21 cellular contexts compared by ENCODE assay signal in genomic region chr6:18741741-18742140, GRCh38.
"Had no signal": no experiment of that assay in that cellular context is flagged by ENCODE, and none has a peak within 500 bp of the region (broad histone marks: within the 10 kb centered on the region; RNA-seq: fewer than 3 reads in every experiment).

No MANE protein-coding gene starts in this region.

- FAIRE-seq: pancreas had no signal

- H3K4me3 ChIP-seq: ascending aorta, esophagus squamous epithelium, hepatocyte, left ventricle myocardium inferior, pancreas, psoas muscle, right atrium auricular region, spleen, thyroid gland had no signal

- ATAC-seq: activated naive CD4-positive, alpha-beta T cell treated with anti-CD3 and anti-CD28 coated beads, Interleukin-2, amount 50 U/mL, for 72 hours; natural killer cell treated with Interleukin-12 subunit alpha and Interleukin-12 subunit beta and Interleukin-15 and Interleukin-18, amount 100 ng/mL, for 72 hours; pancreas; psoas muscle; stimulated activated naive CD8-positive, alpha-beta T cell treated with anti-CD3 and anti-CD28 coated beads, Interleukin-15, Interleukin-2, amounts not matched to agents 100 U/mL and 50 U/mL, for 24 hours had no signal

- H3K27ac Mint-ChIP-seq: activated naive CD4-positive, alpha-beta T cell treated with anti-CD3 and anti-CD28 coated beads, Interleukin-2, amount 50 U/mL, for 72 hours; endodermal cell; immature natural killer cell; mesothelial cell of epicardium; natural killer cell treated with Interleukin-12 subunit alpha and Interleukin-12 subunit beta and Interleukin-15 and Interleukin-18, amount 100 ng/mL, for 72 hours had no signal

- H3K27me3 ChIP-seq: ascending aorta, esophagus squamous epithelium, hepatocyte, neutrophil, pancreas, right atrium auricular region, spleen, thyroid gland had no signal

- DNase-seq: activated T-cell treated with anti-CD3 and anti-CD28 coated beads, Interleukin-2, amount 50 U/mL, for 1 hour; cerebellar nuclear complex; cortex of kidney; endodermal cell; esophagus squamous epithelium; immature natural killer cell; left ventricle myocardium inferior; pancreas; psoas muscle; spleen; stimulated activated CD4-positive, alpha-beta T cell treated with anti-CD3 and anti-CD28 coated beads, Interleukin-4, amount 100 ng/mL, for 4 hours; stimulated activated naive CD8-positive, alpha-beta T cell treated with anti-CD3 and anti-CD28 coated beads, Interleukin-15, Interleukin-2, amounts not matched to agents 100 U/mL and 50 U/mL, for 24 hours; T-helper 9 cell; thyroid gland had no signal

- H3K27me3 Mint-ChIP-seq: natural killer cell treated with Interleukin-12 subunit alpha and Interleukin-12 subunit beta and Interleukin-15 and Interleukin-18, amount 100 ng/mL, for 72 hours had no signal

- H3K27ac ChIP-seq: ascending aorta, esophagus squamous epithelium, hepatocyte, left ventricle myocardium inferior, neutrophil, pancreas, psoas muscle, right atrium auricular region, spleen, thyroid gland had no signal

- H2AFZ ChIP-seq: hepatocyte had no signal

- H3K9me3 ChIP-seq: ascending aorta, esophagus squamous epithelium, neutrophil, pancreas, psoas muscle, spleen, thyroid gland had no signal

- H3K4me1 Mint-ChIP-seq: endodermal cell, immature natural killer cell, mesothelial cell of epicardium had no signal

- H3K36me3 Mint-ChIP-seq: activated naive CD4-positive, alpha-beta T cell treated with anti-CD3 and anti-CD28 coated beads, Interleukin-2, amount 50 U/mL, for 72 hours; mesothelial cell of epicardium; natural killer cell treated with Interleukin-12 subunit alpha and Interleukin-12 subunit beta and Interleukin-15 and Interleukin-18, amount 100 ng/mL, for 72 hours had no signal

- H3K4me3 Mint-ChIP-seq: endodermal cell; immature natural killer cell; mesothelial cell of epicardium; natural killer cell treated with Interleukin-12 subunit alpha and Interleukin-12 subunit beta and Interleukin-15 and Interleukin-18, amount 100 ng/mL, for 72 hours had no signal

- H3K4me2 ChIP-seq: hepatocyte had no signal

- H3K36me3 ChIP-seq: ascending aorta, esophagus squamous epithelium, left ventricle myocardium inferior, neutrophil, pancreas, right atrium auricular region, spleen, thyroid gland had no signal

- H3K4me1 ChIP-seq: ascending aorta, esophagus squamous epithelium, left ventricle myocardium inferior, pancreas, psoas muscle, right atrium auricular region, spleen, thyroid gland had no signal

- H3K79me2 ChIP-seq: hepatocyte had no signal
